ENCODE assay signal across 8 cellular contexts in the genomic region with DNA sequence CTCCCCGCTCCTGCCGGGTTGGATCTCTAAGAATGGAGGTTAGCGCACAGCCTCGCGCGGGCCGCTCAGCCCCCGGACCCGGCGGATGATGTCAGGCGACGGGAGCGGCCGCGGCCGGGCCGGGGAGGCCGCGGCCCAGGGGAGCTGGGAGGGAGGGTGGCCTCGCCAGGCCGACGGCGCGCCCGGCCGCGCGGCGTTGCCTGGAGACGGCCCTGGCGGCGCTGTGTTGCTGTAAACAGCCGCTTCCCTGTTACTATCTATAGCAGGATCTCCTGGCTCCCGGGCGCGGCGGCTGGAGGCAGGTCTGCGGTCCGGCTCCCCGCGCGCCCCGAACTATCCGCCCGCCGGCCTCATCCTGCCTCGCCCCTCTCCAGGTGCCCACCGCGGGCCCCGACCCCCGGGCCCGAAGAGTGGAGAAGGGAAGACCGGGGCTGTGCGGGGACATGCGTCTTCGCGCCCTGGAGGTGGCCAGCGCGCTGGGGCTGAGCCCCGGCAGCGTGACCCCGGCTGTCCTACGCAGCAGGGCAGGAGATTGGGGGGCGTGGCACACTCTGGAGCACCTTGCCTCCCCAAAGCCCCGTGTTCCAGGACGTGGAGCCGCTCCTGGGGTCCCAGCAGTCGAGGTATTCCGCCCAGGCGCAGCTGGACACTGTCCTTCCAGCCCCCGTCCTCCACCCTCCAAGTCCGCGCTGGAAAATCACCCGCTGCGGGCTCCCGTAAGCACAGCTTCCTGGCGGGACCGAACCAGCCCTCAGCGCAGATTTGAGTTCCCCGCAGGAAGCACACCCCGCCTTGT. TPM values are rescaled to one million over a fixed set of nuclear protein-coding genes. Genes with fewer than 3 reads are reported as not detected.
DNase-seq lines count a peak whose midpoint lies in the region; ATAC-seq lines count a peak whose summit lies in the region.

No MANE protein-coding gene starts in this region.

- H3K27ac ChIP-seq in GM23248 = peak overlapping the region; percentile 96
- peak overlapping the region; percentile 98 for H3K27ac ChIP-seq in duodenal mucosa (ENCODE audit: low read depth, low read length)

- peak overlapping the region; percentile 99 for H3K4me2 ChIP-seq in GM23248 (ENCODE audit: unreplicated experiment)

- H3K9me3 ChIP-seq in GM23248 (ENCODE audit: low read depth) (no peaks in the 10 kb centered on the region), duodenal mucosa (ENCODE audit: control insufficient read depth in 1 of 2, low read length in 2 of 2) (no peaks in the 10 kb centered on the region)

- H3K27me3 ChIP-seq in GM23248 (replicated peaks; ENCODE audit: insufficient read depth) (no peaks in the 10 kb centered on the region), duodenal mucosa (ENCODE audit: control insufficient read depth in 1 of 2, insufficient read depth in 2 of 2, low read length in 2 of 2) (no peaks in the 10 kb centered on the region)

- no peaks in the 10 kb centered on the region for H4K20me1 ChIP-seq in GM23248 (ENCODE audit: insufficient read depth)

- H3K9ac ChIP-seq in GM23248 (peak overlapping the region; percentile 99), duodenal mucosa (ENCODE audit: low read depth in 1 of 2, low read length in 2 of 2) (peak overlapping the region; percentile 95 to 100)

- WGBS in GM23248 (ENCODE audit: low coverage in 1 of 2, low lambda C conversion rate in 2 of 2, missing lambda C conversion rate in 2 of 2), 2 experiments = 1% methylated on average over 62 to 70 of the region's 81 CpGs

- peaks cover 21% of the 10 kb centered on the region for H3K79me2 ChIP-seq in GM23248 (ENCODE audit: insufficient read depth)

- no peaks in the 10 kb centered on the region for H3K9me2 ChIP-seq in GM23248 (ENCODE audit: insufficient read depth)

- peak overlapping the region; percentile 92 for H3K4me3 ChIP-seq in GM23248
- peak overlapping the region; percentile 86 to 99 for H3K4me3 ChIP-seq in duodenal mucosa (ENCODE audit: low read depth in 1 of 2, low read length in 2 of 2)

- in situ Hi-C loops in GM23248 (cut with MboI) = loop anchor here (25.0 kb wide), 1 partner anchor 340 kb away; no protein-coding TSS in a partner anchor

- H3F3A ChIP-seq in GM23248 (ENCODE audit: insufficient read depth) = peaks cover 41% of the 10 kb centered on the region

- peak; percentile 65 for ATAC-seq in left lobe of liver

- H3K36me3 ChIP-seq in GM23248 (ENCODE audit: low read depth) (peaks cover 20% of the 10 kb centered on the region; the same call in 1 of the 2 replicates), duodenal mucosa (ENCODE audit: control insufficient read depth in 1 of 2, insufficient read depth in 2 of 2, low read length in 2 of 2) (peaks cover 20 to 23% of the 10 kb centered on the region in 2 donors)

- peak; percentile 92 for DNase-seq in AG20443 (ENCODE audit: low spot score)
- peak; percentile 97 for DNase-seq in GM23248
- DNase-seq in NCI-H2227 (lab: John Stamatoyannopoulos, UW; ENCODE audit: unreplicated experiment) = peak; percentile 85
- peak; percentile 26 to 47 for DNase-seq in activated CD4-positive, alpha-beta T cell treated with anti-CD3 and anti-CD28 coated beads for 4 hours
- peak; percentile 90 for DNase-seq in left lobe of liver (ENCODE audit: low spot score)
- DNase-seq in stimulated activated CD8-positive, alpha-beta memory T cell treated with anti-CD3 and anti-CD28 coated beads, Interleukin-12 subunit alpha, Interleukin-12 subunit beta, amount 100 ng/mL, for 4 hours (ENCODE audit: low read depth) = peak; percentile 47
- no peak for DNase-seq in cortex of kidney (lab: John Stamatoyannopoulos, UW)

- H3K4me1 ChIP-seq in GM23248 (ENCODE audit: insufficient read depth) (peaks cover 19% of the 10 kb centered on the region), duodenal mucosa (ENCODE audit: control insufficient read depth in 1 of 2, insufficient read depth in 2 of 2, low read length in 2 of 2) (peaks cover 28 to 41% of the 10 kb centered on the region in 2 donors)

- peak overlapping the region; percentile 59 for H2AFZ ChIP-seq in GM23248

RNA-seq across cellular contexts. Expression of a gene that starts 1.4 kb away (rescaled TPM):
- total RNA-seq in GM23248 (2014; rRNA removed; shearing (Covaris generic)) = 118 and 124 TPM in 2 replicates
- polyA plus RNA-seq in GM23248 (2016; fragmentation: Nextera tagmentation; extraction: Ambion mirVana) = 107 and 110 TPM in 2 replicates
- total RNA-seq in left lobe of liver = 13.1 TPM
